Comparison of ENCODE assay signal across 8 cellular contexts in the genomic region with DNA sequence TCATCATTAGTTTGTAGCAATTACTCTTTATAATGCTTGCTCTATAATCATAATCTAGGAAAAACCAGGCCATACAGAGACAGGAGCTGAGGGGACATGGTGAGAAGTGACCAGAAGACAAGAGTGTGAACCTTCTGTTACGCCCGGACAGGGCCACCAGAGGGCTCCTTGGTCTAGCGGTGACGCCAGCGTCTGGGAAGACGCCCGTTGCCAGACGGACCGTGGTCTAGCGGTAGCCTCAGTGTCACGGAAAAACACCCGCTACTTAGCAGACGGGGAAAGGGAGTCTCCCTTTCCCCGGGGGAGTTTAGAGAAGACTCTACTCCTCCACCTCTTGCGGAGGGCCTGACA. TPM values are rescaled to one million over a fixed set of nuclear protein-coding genes. Genes with fewer than 3 reads are reported as not detected.
A peak's percentile ranks its signal among the peaks of the same experiment; 100 is the strongest.
DNase-seq lines count a peak whose midpoint lies in the region; TF ChIP-seq lines count a peak whose summit lies in the region.
"Not testable (repeated sequence)": the region's sequence is repeated elsewhere in the genome, so short reads cannot be mapped to it uniquely, and the experiment has no call there.

No MANE protein-coding gene starts in this region.

- not testable (repeated sequence) for H2AFZ ChIP-seq in mesenchymal stem cell (ENCODE audit: low read depth, low read length)

- not testable (repeated sequence) for H2BK15ac ChIP-seq in mesenchymal stem cell (ENCODE audit: low read depth, poor library complexity, severe bottlenecking)

- not testable (repeated sequence) for H3K18ac ChIP-seq in mesenchymal stem cell (ENCODE audit: low read depth in 1 of 2, low read length in 2 of 2)

- H3K9me3 Mint-ChIP-seq in activated naive CD4-positive, alpha-beta T cell treated with anti-CD3 and anti-CD28 coated beads for 36 hours, result not testable (repeated sequence)

- H3K4me3 Mint-ChIP-seq in activated naive CD4-positive, alpha-beta T cell treated with anti-CD3 and anti-CD28 coated beads for 36 hours, result not testable (repeated sequence)

- H3K4me3 ChIP-seq in BE2C (ENCODE audit: low read depth, low read length) (peak overlapping the region; percentile 28), SJCRH30 (peak overlapping the region; percentile 23)
- H3K4me3 ChIP-seq in mesenchymal stem cell (ENCODE audit: insufficient read depth in 1 of 2, low read depth in 1 of 2, low read length in 2 of 2), result not testable (repeated sequence)

- H4K91ac ChIP-seq in mesenchymal stem cell (ENCODE audit: low read length), result not testable (repeated sequence)

- H3K36me3 Mint-ChIP-seq in activated naive CD4-positive, alpha-beta T cell treated with anti-CD3 and anti-CD28 coated beads for 36 hours (ENCODE audit: low read depth), result not testable (repeated sequence)

- CTCF ChIA-PET in activated naive CD4-positive, alpha-beta T cell treated with anti-CD3 and anti-CD28 coated beads for 36 hours (lab: Charles Lee), result interaction anchor here (1.2 kb wide), 1 partner anchor 26 kb away, joined by 4 read pairs; no protein-coding TSS in a partner anchor

- not testable (repeated sequence) for H2AK5ac ChIP-seq in mesenchymal stem cell (ENCODE audit: low read length, severe bottlenecking)

- H3K4me2 ChIP-seq in mesenchymal stem cell (ENCODE audit: low read length, poor library complexity, severe bottlenecking), result not testable (repeated sequence)

- intact Hi-C loops in activated naive CD4-positive, alpha-beta T cell treated with anti-CD3 and anti-CD28 coated beads for 36 hours (cut with micrococcal nuclease), result loop anchor here (1.0 kb wide), 1 partner anchor 136 kb away; no protein-coding TSS in a partner anchor

- H3K9me3 ChIP-seq in BE2C; SJCRH30 (replicated peaks); mesenchymal stem cell (ENCODE audit: control insufficient read depth, low read length): not testable (repeated sequence)

- not testable (repeated sequence) for H3K27me3 ChIP-seq in BE2C; SJCRH30; mesenchymal stem cell (ENCODE audit: control insufficient read depth in 1 of 2, insufficient read depth in 1 of 2, low read length in 2 of 2)

- not testable (repeated sequence) for H3K36me3 ChIP-seq in BE2C; SJCRH30; mesenchymal stem cell (ENCODE audit: control insufficient read depth in 1 of 2, insufficient read depth in 2 of 2, low read depth in 1 of 2, low read length in 2 of 2)

- DNase-seq in BE2C, result peak; percentile 78
- not testable (repeated sequence) for DNase-seq in GM20000 (ENCODE audit: low spot score)
- peak; percentile 50 for DNase-seq in NCI-H146 (lab: John Stamatoyannopoulos, UW)
- peak; percentile 85 to 86 for DNase-seq in SJCRH30
- peak; percentile 62 for DNase-seq in activated naive CD4-positive, alpha-beta T cell treated with anti-CD3 and anti-CD28 coated beads for 36 hours
- DNase-seq in fibroblast of gingiva (ENCODE audit: low read depth), result peak; percentile 42
- DNase-seq in mesenchymal stem cell, result peak; percentile 91
- peak; percentile 32 for DNase-seq in stimulated activated CD4-positive, alpha-beta T cell treated with anti-CD3 and anti-CD28 coated beads, Interleukin-1b, Interleukin-23, amount 100 ng/mL, for 48 hours

- not testable (repeated sequence) for H2BK120ac ChIP-seq in mesenchymal stem cell (ENCODE audit: low read depth, low read length)

- 0% methylated on average over 5 of the region's 15 CpGs for WGBS in mesenchymal stem cell

- H3K4ac ChIP-seq in mesenchymal stem cell (ENCODE audit: low read depth in 1 of 2, low read length in 2 of 2), result not testable (repeated sequence)

- H3K4me1 Mint-ChIP-seq in activated naive CD4-positive, alpha-beta T cell treated with anti-CD3 and anti-CD28 coated beads for 36 hours (ENCODE audit: low read depth), result peaks cover 17% of the 10 kb centered on the region

- TF ChIP-seq CTCF in BE2C (IDR thresholded peaks at IDR 0.05; ENCODE audit: low read depth, low read length) (peak; percentile 53), GM20000 (IDR thresholded peaks at IDR 0.05; ENCODE audit: extremely low read depth, missing control alignments) (peak; percentile 29)

- H3K4me1 ChIP-seq in BE2C (peaks cover 32% of the 10 kb centered on the region), mesenchymal stem cell (ENCODE audit: control insufficient read depth, insufficient read depth, low read depth, low read length) (peaks cover 16% of the 10 kb centered on the region)
- not testable (repeated sequence) for H3K4me1 ChIP-seq in SJCRH30

- not testable (repeated sequence) for H3K27ac ChIP-seq in SJCRH30; mesenchymal stem cell (ENCODE audit: low read length, poor library complexity, severe bottlenecking)

- H4K8ac ChIP-seq in mesenchymal stem cell (ENCODE audit: low read length), result not testable (repeated sequence)

- H2BK12ac ChIP-seq in mesenchymal stem cell (ENCODE audit: low read length in 2 of 2), result not testable (repeated sequence)

- not testable (repeated sequence) for H3K14ac ChIP-seq in mesenchymal stem cell (ENCODE audit: low read length in 2 of 2)

- H3K27ac Mint-ChIP-seq in activated naive CD4-positive, alpha-beta T cell treated with anti-CD3 and anti-CD28 coated beads for 36 hours, result not testable (repeated sequence)

- H3K27me3 Mint-ChIP-seq in activated naive CD4-positive, alpha-beta T cell treated with anti-CD3 and anti-CD28 coated beads for 36 hours (ENCODE audit: low read depth), result not testable (repeated sequence)

- H3K23ac ChIP-seq in mesenchymal stem cell (ENCODE audit: low read length in 2 of 2), result not testable (repeated sequence)

- H3K79me1 ChIP-seq in mesenchymal stem cell (replicated peaks; ENCODE audit: low read length, poor library complexity, severe bottlenecking), result not testable (repeated sequence)

- not testable (repeated sequence) for H2BK5ac ChIP-seq in mesenchymal stem cell (ENCODE audit: low read depth, low read length, poor library complexity, severe bottlenecking)

- not testable (repeated sequence) for H3K9ac ChIP-seq in mesenchymal stem cell (ENCODE audit: low read length)

RNA-seq across cellular contexts. Expression of gene TCFL5, which starts 12.0 kb away (rescaled TPM):
- polyA plus RNA-seq in BE2C (2012; ENCODE audit: insufficient read depth, insufficient read length, low read depth), result 8.8 TPM
- 19.9 and 21.2 TPM in 2 replicates for total RNA-seq in SJCRH30 (2014; rRNA removed; shearing (Covaris generic))
- total RNA-seq in activated naive CD4-positive, alpha-beta T cell treated with anti-CD3 and anti-CD28 coated beads for 36 hours, result 1 to 10 TPM; 5.4 to 5.5 TPM
- 6.1 TPM for polyA plus RNA-seq in mesenchymal stem cell (2013, experiment 1 of 2)
- 6.9 TPM for polyA plus RNA-seq in mesenchymal stem cell (2013, experiment 2 of 2)

RNA-seq across cellular contexts. Expression of gene DIDO1, which starts 52.6 kb away (rescaled TPM):
- polyA plus RNA-seq in BE2C (2012; ENCODE audit: insufficient read depth, insufficient read length, low read depth), result 78.2 TPM
- 98.5 and 108 TPM in 2 replicates for total RNA-seq in SJCRH30 (2014; rRNA removed; shearing (Covaris generic))
- total RNA-seq in activated naive CD4-positive, alpha-beta T cell treated with anti-CD3 and anti-CD28 coated beads for 36 hours, result 10 to 100 TPM; 49.5 to 50.3 TPM
- polyA plus RNA-seq in mesenchymal stem cell (2013, experiment 1 of 2), result 19.5 TPM
- polyA plus RNA-seq in mesenchymal stem cell (2013, experiment 2 of 2), result 18.9 TPM

RNA-seq across cellular contexts. Expression of gene COL9A3, which starts 56.8 kb away (rescaled TPM):
- 5.9 TPM for polyA plus RNA-seq in BE2C (2012; ENCODE audit: insufficient read depth, insufficient read length, low read depth)
- total RNA-seq in SJCRH30 (2014; rRNA removed; shearing (Covaris generic)), result 2.0 and 2.1 TPM in 2 replicates
- total RNA-seq in activated naive CD4-positive, alpha-beta T cell treated with anti-CD3 and anti-CD28 coated beads for 36 hours, result not detected
- 0.79 TPM for polyA plus RNA-seq in mesenchymal stem cell (2013, experiment 1 of 2)
- 0.44 TPM for polyA plus RNA-seq in mesenchymal stem cell (2013, experiment 2 of 2)
